ENCODE assay signal across 8 cellular contexts in genomic region chr11:123301696-123302400, GRCh38.
DNase-seq lines count a peak whose midpoint lies in the region; ATAC-seq and TF ChIP-seq lines count a peak whose summit lies in the region.

No MANE protein-coding gene starts in this region.

- no peak for TF ChIP-seq POLR2A in NB4 (IDR thresholded peaks at IDR 0.05; ENCODE audit: extremely low read depth, insufficient read length)

- H3K4me3 ChIP-seq in NB4 (ENCODE audit: low read depth, low read length) (peak overlapping the region; percentile 23), ectodermal cell (ENCODE audit: insufficient read depth, low read depth, low read length) (peak overlapping the region; percentile 24), mesendoderm (ENCODE audit: low read length) (peak overlapping the region; percentile 34)

- no peak overlapping the region for H2BK15ac ChIP-seq in mesendoderm (replicated peaks; ENCODE audit: low read depth)

- H4K5ac ChIP-seq in mesendoderm (ENCODE audit: low read length): no peak overlapping the region

- no peak overlapping the region for H2BK5ac ChIP-seq in mesendoderm (ENCODE audit: low read length)

- H3K23ac ChIP-seq in mesendoderm (ENCODE audit: low read length): no peak overlapping the region

- H3K36me3 ChIP-seq in ES-I3 (ENCODE audit: insufficient read depth, low read length): no peaks in the 10 kb centered on the region
- no peaks in the 10 kb centered on the region for H3K36me3 ChIP-seq in ectodermal cell (ENCODE audit: control insufficient read depth, insufficient read depth, low read length)
- no peaks in the 10 kb centered on the region for H3K36me3 ChIP-seq in mesendoderm (ENCODE audit: control insufficient read depth, insufficient read depth, low read length)

- no peaks in the 10 kb centered on the region for H3K79me1 ChIP-seq in mesendoderm (ENCODE audit: low read length)

- 1% methylated on average over 56 of the region's 56 CpGs for WGBS in ectodermal cell, 2 experiments
- WGBS in mesendoderm (ENCODE audit: extremely low coverage, insufficient coverage, low lambda C conversion rate): no CpG with 5 or more reads among the region's 56 CpGs

- no peak overlapping the region for H3K4ac ChIP-seq in mesendoderm (ENCODE audit: low read depth, low read length)

- no peak overlapping the region for H2AK5ac ChIP-seq in mesendoderm (ENCODE audit: low read length)

- peak; percentile 16 for DNase-seq in HCEC 1CT
- DNase-seq in NB4 (ENCODE audit: low read depth): peak; percentile 75
- DNase-seq in activated CD4-positive, alpha-beta T cell treated with anti-CD3 and anti-CD28 coated beads, Interleukin-2, amount 50 U/mL, for 4 hours: peak; percentile 50 to 55
- peak; percentile 89 for DNase-seq in mesendoderm
- peak; percentile 14 for DNase-seq in stimulated activated CD8-positive, alpha-beta memory T cell treated with anti-CD3 and anti-CD28 coated beads, Interleukin-15, amount 100 ng/mL, for 1 hour (ENCODE audit: low read depth)

- H2BK120ac ChIP-seq in mesendoderm (ENCODE audit: low read depth, low read length): no peak overlapping the region

- H4K8ac ChIP-seq in mesendoderm (ENCODE audit: low read depth, low read length): no peak overlapping the region

- no peak overlapping the region for H3K18ac ChIP-seq in mesendoderm (ENCODE audit: low read length)

- H3K9me3 ChIP-seq in ES-I3 (ENCODE audit: control insufficient read depth, insufficient read depth, low read length) (no peaks in the 10 kb centered on the region), ectodermal cell (ENCODE audit: control insufficient read depth, low read length) (no peaks in the 10 kb centered on the region)

- H3K27ac ChIP-seq in ectodermal cell (ENCODE audit: insufficient read depth, low read depth, low read length, poor library complexity, severe bottlenecking) (no peak overlapping the region), mesendoderm (ENCODE audit: low read depth, low read length) (no peak overlapping the region)

- peaks cover 24% of the 10 kb centered on the region for H3K4me1 ChIP-seq in ES-I3 (ENCODE audit: insufficient read depth, low read length)
- H3K4me1 ChIP-seq in ectodermal cell (ENCODE audit: control insufficient read depth, insufficient read depth, low read length): no peaks in the 10 kb centered on the region
- H3K4me1 ChIP-seq in mesendoderm (ENCODE audit: control insufficient read depth, low read depth, low read length): peaks cover 8% of the 10 kb centered on the region

- ATAC-seq in HG03469 (IDR thresholded peaks at IDR 0.05; ENCODE audit: unreplicated experiment): no peak

- peaks cover 41% of the 10 kb centered on the region for H3K27me3 ChIP-seq in ectodermal cell (ENCODE audit: control insufficient read depth, insufficient read depth, low read length, poor library complexity, severe bottlenecking)
- H3K27me3 ChIP-seq in mesendoderm (ENCODE audit: insufficient read depth, low read length, poor library complexity): no peaks in the 10 kb centered on the region

- H3K4me2 ChIP-seq in mesendoderm (ENCODE audit: low read length): peak overlapping the region; percentile 62

- H3K9ac ChIP-seq in ES-I3 (ENCODE audit: low read depth, low read length) (peak overlapping the region; percentile 60), mesendoderm (ENCODE audit: low read length) (peak overlapping the region; percentile 50)

- peak overlapping the region; percentile 15 for H3K56ac ChIP-seq in mesendoderm (ENCODE audit: low read length)

- peak; percentile 65 for TF ChIP-seq CTCF in NB4 (IDR thresholded peaks at IDR 0.05; ENCODE audit: low read depth, low read length)

- no peaks in the 10 kb centered on the region for H3K79me2 ChIP-seq in mesendoderm (ENCODE audit: control insufficient read depth, insufficient read depth, low read length)

Comparison
In these comparisons a context has a peak if more than half of its experiments do, and no peak if none do; other contexts are left out.
1. DNase-seq: peak in every context shown above with its lines; median percentile 89 in mesendoderm; 75 in NB4; 52 in activated CD4-positive, alpha-beta T cell treated with anti-CD3 and anti-CD28 coated beads, Interleukin-2, amount 50 U/mL, for 4 hours; 16 in HCEC 1CT; 14 in stimulated activated CD8-positive, alpha-beta memory T cell treated with anti-CD3 and anti-CD28 coated beads, Interleukin-15, amount 100 ng/mL, for 1 hour.